ENCODE assay signal across 8 cellular contexts in genomic region chr18:3449702-3450357, GRCh38. TPM values are rescaled to one million over a fixed set of nuclear protein-coding genes. Genes with fewer than 3 reads are reported as not detected.
DNase-seq lines count a peak whose midpoint lies in the region; ATAC-seq and TF ChIP-seq lines count a peak whose summit lies in the region.

Gene TGIF1 (plus strand): TSS chr18:3450172. CDS start chr18:3450490, 318 bp downstream.

- TF ChIP-seq POLR2A in Peyer's patch (IDR thresholded peaks at IDR 0.05) (peak; percentile 73 to 85), gastroesophageal sphincter (IDR thresholded peaks at IDR 0.05) (peak; percentile 68 to 79), upper lobe of left lung (IDR thresholded peaks at IDR 0.05) (peak in 3 of 4 donors; percentile 45 to 84 (median 72))

- peak within 1 kb of the TSS; percentile 37 for H2AFZ ChIP-seq in neuron (ENCODE audit: low read depth, low read length)

- 0% methylated on average over 2 of the region's 60 CpGs; no CpG with 5 or more reads in 1 of the 2 donors for WGBS in gastroesophageal sphincter (ENCODE audit: low coverage in 1 of 2), 2 donors
- 0 to 1% methylated on average over 15 to 45 of the region's 60 CpGs for WGBS in upper lobe of left lung, 2 donors

- H3K9me3 Mint-ChIP-seq in activated naive CD4-positive, alpha-beta T cell treated with anti-CD3 and anti-CD28 coated beads, Interleukin-2, amount 50 U/mL, for 24 hours, result no peaks in the 10 kb centered on the region

- H3K9me3 ChIP-seq in Peyer's patch, result no peaks in the 10 kb centered on the region
- H3K9me3 ChIP-seq in gastroesophageal sphincter, result no peaks in the 10 kb centered on the region
- no peaks in the 10 kb centered on the region for H3K9me3 ChIP-seq in neuron (ENCODE audit: low read length)
- H3K9me3 ChIP-seq in upper lobe of left lung, result no peaks in the 10 kb centered on the region

- peak; percentile 85 for DNase-seq in COR-L47 (lab: John Stamatoyannopoulos, UW)
- DNase-seq in Peyer's patch, result peak; percentile 76 to 88 (median 88)
- DNase-seq in upper lobe of left lung, result peak; percentile 86 to 94

- H3K27me3 ChIP-seq in Peyer's patch, result no peaks in the 10 kb centered on the region
- H3K27me3 ChIP-seq in gastroesophageal sphincter, result no peaks in the 10 kb centered on the region
- no peaks in the 10 kb centered on the region for H3K27me3 ChIP-seq in neuron (ENCODE audit: insufficient read depth, low read length)
- H3K27me3 ChIP-seq in upper lobe of left lung, result no peaks in the 10 kb centered on the region

- H3K4me3 Mint-ChIP-seq in activated naive CD4-positive, alpha-beta T cell treated with anti-CD3 and anti-CD28 coated beads, Interleukin-2, amount 50 U/mL, for 24 hours, result peak within 1 kb of the TSS; percentile 91

- H3K4me3 ChIP-seq in Peyer's patch (peak within 1 kb of the TSS; percentile 65 to 76 (median 71)), gastroesophageal sphincter (peak within 1 kb of the TSS; percentile 73 to 90), neuron (ENCODE audit: low read length) (peak within 1 kb of the TSS; percentile 66), upper lobe of left lung (peak within 1 kb of the TSS; percentile 65 to 78 (median 76))

- H3K27ac Mint-ChIP-seq in activated naive CD4-positive, alpha-beta T cell treated with anti-CD3 and anti-CD28 coated beads, Interleukin-2, amount 50 U/mL, for 24 hours, result peak within 1 kb of the TSS; percentile 100

- H3K36me3 Mint-ChIP-seq in activated naive CD4-positive, alpha-beta T cell treated with anti-CD3 and anti-CD28 coated beads, Interleukin-2, amount 50 U/mL, for 24 hours, result peaks cover 2% of the 10 kb centered on the region

- H3K36me3 ChIP-seq in Peyer's patch (no peaks in the 10 kb centered on the region), gastroesophageal sphincter (no peaks in the 10 kb centered on the region), neuron (ENCODE audit: insufficient read depth, low read length) (no peaks in the 10 kb centered on the region), upper lobe of left lung (no peaks in the 10 kb centered on the region)

- H3K27ac ChIP-seq in Peyer's patch (peak within 1 kb of the TSS; percentile 97 to 98 (median 97)), gastroesophageal sphincter (peak within 1 kb of the TSS; percentile 94 to 99 (median 99)), upper lobe of left lung (peak within 1 kb of the TSS; percentile 96 to 99 (median 98))

- peaks cover 0 to 16% (median 2%) of the 10 kb centered on the region in 4 donors for H3K4me1 ChIP-seq in Peyer's patch
- H3K4me1 ChIP-seq in gastroesophageal sphincter, result peaks cover under 1 to 41% (median 12%) of the 10 kb centered on the region in 3 donors
- peaks cover 31% of the 10 kb centered on the region for H3K4me1 ChIP-seq in neuron (ENCODE audit: insufficient read depth, low read length)
- peaks cover 25 to 43% (median 31%) of the 10 kb centered on the region in 4 donors for H3K4me1 ChIP-seq in upper lobe of left lung

- TF ChIP-seq CTCF in Peyer's patch (IDR thresholded peaks at IDR 0.05) (no peak), gastroesophageal sphincter (IDR thresholded peaks at IDR 0.05) (no peak), upper lobe of left lung (IDR thresholded peaks at IDR 0.05) (no peak)

- TF ChIP-seq EP300 in gastroesophageal sphincter (IDR thresholded peaks at IDR 0.05) (no peak), upper lobe of left lung (IDR thresholded peaks at IDR 0.05) (peak in 1 of 4 donors; percentile 6)

- peaks cover 49% of the 10 kb centered on the region for H3K4me1 Mint-ChIP-seq in activated naive CD4-positive, alpha-beta T cell treated with anti-CD3 and anti-CD28 coated beads, Interleukin-2, amount 50 U/mL, for 24 hours

- H3K27me3 Mint-ChIP-seq in activated naive CD4-positive, alpha-beta T cell treated with anti-CD3 and anti-CD28 coated beads, Interleukin-2, amount 50 U/mL, for 24 hours, result no peaks in the 10 kb centered on the region

- ATAC-seq in HG03135 (IDR thresholded peaks at IDR 0.05; ENCODE audit: unreplicated experiment) (peak; percentile 6), gastroesophageal sphincter (peak; percentile 47), upper lobe of left lung (ENCODE audit: low FRiP score in 2 of 2) (peak; percentile 49 to 67), HG03520 (IDR thresholded peaks at IDR 0.05; ENCODE audit: unreplicated experiment) (no peak)

RNA-seq across cellular contexts. Expression of gene TGIF1, which starts in this region (rescaled TPM):
- total RNA-seq in Peyer's patch (10 to 100 TPM; 21.0 to 49.5 (median 35.3) TPM), gastroesophageal sphincter (10 to 100 TPM; 55.5 to 95.8 (median 77.0) TPM), upper lobe of left lung (10 to 100 TPM; 55.8 to 87.0 (median 64.8) TPM)
